Comparison of ENCODE assay signal across 3 cellular contexts in genomic region chr17:12635996-12636395, GRCh38. TPM values are rescaled to one million over a fixed set of nuclear protein-coding genes. Genes with fewer than 3 reads are reported as not detected.
"Had no signal": no experiment of that assay in that cellular context is flagged by ENCODE, and none has a peak within 500 bp of the region (broad histone marks: within the 10 kb centered on the region; RNA-seq: fewer than 3 reads in every experiment).

No MANE protein-coding gene starts in this region.

RNA-seq across cellular contexts. Expression of gene MYOCD, which starts 29.7 kb away (rescaled TPM):
- total RNA-seq: naive thymus-derived CD8-positive, alpha-beta T cell; natural killer cell treated with Interleukin-12 subunit alpha and Interleukin-12 subunit beta and Interleukin-15 and Interleukin-18, amount 100 ng/mL, for 72 hours; renal cortical epithelial cell had no signal
- polyA plus RNA-seq: naive thymus-derived CD8-positive, alpha-beta T cell had no signal
